17 cellular contexts compared by ENCODE assay signal in genomic region chr2:235911633-235912032, GRCh38.
DNase-seq lines count a peak whose midpoint lies in the region; ATAC-seq and TF ChIP-seq lines count a peak whose summit lies in the region.
"Had no signal": no experiment of that assay in that cellular context is flagged by ENCODE, and none has a peak within 500 bp of the region (broad histone marks: within the 10 kb centered on the region; RNA-seq: fewer than 3 reads in every experiment).

No MANE protein-coding gene starts in this region.

- H3K79me2 ChIP-seq in GM23338 (replicated peaks; ENCODE audit: insufficient read depth) (no peaks in the 10 kb centered on the region), H9 (ENCODE audit: insufficient read depth, low read length) (no peaks in the 10 kb centered on the region)

- no peak overlapping the region for H3K18ac ChIP-seq in H9 (ENCODE audit: insufficient read length, low read depth, low read length)

- peaks cover 17% of the 10 kb centered on the region; the same call in 2 of the 3 replicates for H3K36me3 Mint-ChIP-seq in GM23338 (ENCODE audit: low read depth)
- peaks cover 16 to 26% (median 18%) of the 10 kb centered on the region in 3 experiments for H3K36me3 Mint-ChIP-seq in H9 (ENCODE audit: insufficient read depth in 1 of 3, low read depth in 3 of 3)
- peaks cover 26% of the 10 kb centered on the region for H3K36me3 Mint-ChIP-seq in WTC11

- no peak overlapping the region for H2BK12ac ChIP-seq in H9 (ENCODE audit: insufficient read length, low read depth, low read length)

- H3K4me1 Mint-ChIP-seq in GM23338 (peaks cover 5% of the 10 kb centered on the region), H9 (peaks cover 5 to 8% of the 10 kb centered on the region in 2 experiments), WTC11 (0 out of 2 replicates have a peak, but pooled peaks cover 2% of the 10 kb centered on the region)

- H3K27me3 ChIP-seq in GM23338 (ENCODE audit: insufficient read depth), result no peaks in the 10 kb centered on the region
- H3K27me3 ChIP-seq in H9 (ENCODE audit: insufficient read depth, low read length), result no peaks in the 10 kb centered on the region

- CTCF ChIA-PET in WTC11 (lab: Charles Lee), result no interaction called here

- no peak overlapping the region for H3K4me3 Mint-ChIP-seq in GM23338
- H3K4me3 Mint-ChIP-seq in H9, result no peak overlapping the region
- H3K4me3 Mint-ChIP-seq in WTC11, result no peak overlapping the region
- H3K4me3 Mint-ChIP-seq: B cell; CD4-positive, alpha-beta T cell; HFFc6 had no signal

- TF ChIP-seq CTCF in GM23338 (conservative IDR thresholded peaks at IDR 0.05; ENCODE audit: low read depth in 2 of 2), result no peak
- TF ChIP-seq CTCF in H9 (conservative IDR thresholded peaks at IDR 0.05), result no peak
- TF ChIP-seq CTCF in WTC11 (IDR thresholded peaks at IDR 0.05), result no peak

- ATAC-seq in GM23338, result peak; percentile 58
- ATAC-seq in WTC11, result peak; percentile 44; the same call in 1 of the 2 replicates
- ATAC-seq in GM21529 (IDR thresholded peaks at IDR 0.05; ENCODE audit: unreplicated experiment), result no peak
- ATAC-seq: GM12878 had no signal

- H4K8ac ChIP-seq in H9 (replicated peaks; ENCODE audit: insufficient read length, low read depth, low read length), result no peak overlapping the region

- no peak overlapping the region for H3K56ac ChIP-seq in H9 (ENCODE audit: insufficient read length, low read depth, low read length)

- H4K5ac ChIP-seq in H9 (ENCODE audit: insufficient read length, low read depth, low read length), result no peak overlapping the region

- no peak overlapping the region for H3T11ph ChIP-seq in H9 (ENCODE audit: low read length)

- no peak overlapping the region for H3K14ac ChIP-seq in H9 (ENCODE audit: insufficient read depth, low read length)

- H3K9me3 ChIP-seq in H9 (ENCODE audit: control insufficient read depth, low read depth, low read length), result no peaks in the 10 kb centered on the region

- no peaks in the 10 kb centered on the region for H3K79me1 ChIP-seq in H9 (ENCODE audit: insufficient read depth, low read depth, low read length, poor library complexity, severe bottlenecking)

- no CpG with 5 or more reads among the region's 8 CpGs for WGBS in H9 (ENCODE audit: extremely low coverage, insufficient read length, low lambda C conversion rate)

- H3K36me3 ChIP-seq in GM23338 (ENCODE audit: insufficient read depth), result no peaks in the 10 kb centered on the region

- peak overlapping the region; percentile 31 for H2BK5ac ChIP-seq in H9 (ENCODE audit: insufficient read length, low read length)

- POLR2A ChIA-PET in WTC11 (lab: Charles Lee), result no interaction called here

- H2AK5ac ChIP-seq in H9 (ENCODE audit: insufficient read length, low read length), result no peak overlapping the region

- H3K23me2 ChIP-seq in H9 (ENCODE audit: insufficient read length, low read depth, low read length, poor library complexity, severe bottlenecking), result no peaks in the 10 kb centered on the region

- H3K23ac ChIP-seq in H9 (ENCODE audit: insufficient read length, low read depth, low read length), result no peak overlapping the region

- no peak overlapping the region for H3K4me3 ChIP-seq in GM23338
- H3K4me3 ChIP-seq: GM12878 had no signal

- H4K20me1 ChIP-seq in GM23338 (replicated peaks; ENCODE audit: insufficient read depth), result peaks cover 3% of the 10 kb centered on the region
- H4K20me1 ChIP-seq in H9 (ENCODE audit: control insufficient read depth, insufficient read depth, insufficient read length), result no peaks in the 10 kb centered on the region

- H3K4me1 ChIP-seq in GM23338 (ENCODE audit: insufficient read depth) (no peaks in the 10 kb centered on the region), H9 (ENCODE audit: insufficient read depth, low read length) (no peaks in the 10 kb centered on the region; the same call in 1 of the 2 replicates)

- no peak overlapping the region for H2BK120ac ChIP-seq in H9 (ENCODE audit: low read depth, low read length, poor library complexity, severe bottlenecking)

- no peak overlapping the region for H4K91ac ChIP-seq in H9 (ENCODE audit: insufficient read length, low read depth, low read length)

- no peaks in the 10 kb centered on the region for H3K9me2 ChIP-seq in GM23338 (ENCODE audit: insufficient read depth)

- no peak overlapping the region for H3K27ac Mint-ChIP-seq in GM23338
- H3K27ac Mint-ChIP-seq in H9, result no peak overlapping the region
- no peak overlapping the region for H3K27ac Mint-ChIP-seq in WTC11
- H3K27ac Mint-ChIP-seq: B cell; CD4-positive, alpha-beta T cell; HFFc6 had no signal

- H3K27me3 Mint-ChIP-seq in GM23338 (ENCODE audit: insufficient read depth, low read depth, poor library complexity) (peaks cover 7% of the 10 kb centered on the region), H9 (ENCODE audit: low read depth) (no peaks in the 10 kb centered on the region), WTC11 (ENCODE audit: low read depth) (peaks cover 2% of the 10 kb centered on the region; the same call in 1 of the 2 replicates)

- DNase-seq in GM23338 (ENCODE audit: low spot score), result peak; percentile 32
- no peak for DNase-seq in H9
- no peak for DNase-seq in WTC11 (ENCODE audit: low spot score)
- peak; percentile 10 for DNase-seq in myocyte (ENCODE audit: low read depth)
- no peak for DNase-seq in activated CD4-positive, CD25-positive, alpha-beta regulatory T cell treated with anti-CD3 and anti-CD28 coated beads, Interleukin-2, amount 50 U/mL, for 72 hours
- no peak for DNase-seq in NCI-H2171 treated with DMSO at 0.1 percent for 48 hours (lab: John Stamatoyannopoulos, UW)
- DNase-seq: C1 segment of cervical spinal cord; CD4-positive, alpha-beta T cell; DMS79; GOT3; HCEC 1CT; HFFc6; IMR-90 had no signal

- H3K27ac ChIP-seq in GM23338 (ENCODE audit: low read depth), result 0 out of 2 replicates have a peak overlapping the region, but pooled peaks have one; percentile 36
- no peak overlapping the region for H3K27ac ChIP-seq in H9 (ENCODE audit: insufficient read length, low read depth, low read length)
- H3K27ac ChIP-seq: HL-60 had no signal

- H3K4ac ChIP-seq in H9 (ENCODE audit: low read depth, low read length), result no peak overlapping the region

- H3K9ac ChIP-seq in H9 (ENCODE audit: extremely low read depth, insufficient read length, low read length), result no peak overlapping the region

- H3K4me2 ChIP-seq in GM23338 (no peak overlapping the region), H9 (ENCODE audit: insufficient read depth, insufficient read length, low read length) (no peak overlapping the region)

- no peak overlapping the region for H2BK15ac ChIP-seq in H9 (ENCODE audit: low read depth, low read length)

- no peak overlapping the region for H2AFZ ChIP-seq in GM23338
- no peak overlapping the region for H2AFZ ChIP-seq in H9 (ENCODE audit: low read length)

- H2BK20ac ChIP-seq in H9 (ENCODE audit: low read depth, low read length, poor library complexity, severe bottlenecking), result no peak overlapping the region

- H3K9me3 Mint-ChIP-seq in GM23338 (no peaks in the 10 kb centered on the region; the same call in 2 of the 3 replicates), H9 (no peaks in the 10 kb centered on the region), WTC11 (peaks cover 9% of the 10 kb centered on the region; the same call in 1 of the 2 replicates)
- H3K9me3 Mint-ChIP-seq: CD4-positive, alpha-beta T cell; HFFc6 had no signal

- no peaks in the 10 kb centered on the region for H3F3A ChIP-seq in GM23338 (replicated peaks; ENCODE audit: low read depth)

TF ChIP-seq in GM23338, 12 proteins besides CTCF, POLR2A, EP300 and RAD21:
- no peak for TF ChIP-seq JUNB (IDR thresholded peaks at IDR 0.05; ENCODE audit: unreplicated experiment)
- TF ChIP-seq POLR2AphosphoS5 (IDR thresholded peaks at IDR 0.05; ENCODE audit: low read depth), result no peak
- TF ChIP-seq ZNF114 (CRISPR knock-in tag; IDR thresholded peaks at IDR 0.05), result no peak
- no peak for TF ChIP-seq NANOG (IDR thresholded peaks at IDR 0.05; ENCODE audit: borderline replicate concordance)
- TF ChIP-seq ETS1 (IDR thresholded peaks at IDR 0.05), result no peak
- no peak for TF ChIP-seq EZH2 (IDR thresholded peaks at IDR 0.05; ENCODE audit: low read depth, unreplicated experiment)
TF ChIP-seq in GM23338: peak in this region for 0.

TF ChIP-seq in WTC11, 78 proteins besides CTCF, POLR2A, EP300 and RAD21:
- no peak for TF ChIP-seq NR3C1 (CRISPR knock-in tag; conservative IDR thresholded peaks at IDR 0.05; ENCODE audit: low read depth)
- no peak for TF ChIP-seq OVOL2 (CRISPR knock-in tag; IDR thresholded peaks at IDR 0.05; ENCODE audit: borderline replicate concordance)
- TF ChIP-seq GTF2I (CRISPR knock-in tag; conservative IDR thresholded peaks at IDR 0.05), result no peak

Comparison
In these comparisons a context has a peak if more than half of its experiments do, and no peak if none do; other contexts are left out.
1. DNase-seq: peak in GM23338 (single experiment) and myocyte (single experiment); none in H9 (single experiment), WTC11 (single experiment), activated CD4-positive, CD25-positive, alpha-beta regulatory T cell treated with anti-CD3 and anti-CD28 coated beads, Interleukin-2, amount 50 U/mL, for 72 hours (single experiment) and NCI-H2171 treated with DMSO at 0.1 percent for 48 hours (single experiment).